8 cellular contexts compared by ENCODE assay signal in genomic region chr18:41906528-41907256, GRCh38. TPM values are rescaled to one million over a fixed set of nuclear protein-coding genes. Genes with fewer than 3 reads are reported as not detected.
A peak's percentile ranks its signal among the peaks of the same experiment; 100 is the strongest.
DNase-seq lines count a peak whose midpoint lies in the region; ATAC-seq lines count a peak whose summit lies in the region.

No MANE protein-coding gene starts in this region.

- ATAC-seq in GM19467 (IDR thresholded peaks at IDR 0.05; ENCODE audit: unreplicated experiment) (peak; percentile 87), HG03457 (IDR thresholded peaks at IDR 0.05; ENCODE audit: unreplicated experiment) (peak; percentile 89)
- peak; percentile 92 for ATAC-seq in activated naive CD8-positive, alpha-beta T cell treated with anti-CD3 and anti-CD28 coated beads, Interleukin-2, amount 10 ng/mL, durations not matched to agents 7 days and 5 days (ENCODE audit: low read depth)

- no peaks in the 10 kb centered on the region for H3K36me3 Mint-ChIP-seq in activated naive CD8-positive, alpha-beta T cell treated with anti-CD3 and anti-CD28 coated beads, Interleukin-2, amount 10 ng/mL, durations not matched to agents 7 days and 5 days

- H3K9me3 Mint-ChIP-seq in activated naive CD8-positive, alpha-beta T cell treated with anti-CD3 and anti-CD28 coated beads, Interleukin-2, amount 10 ng/mL, durations not matched to agents 7 days and 5 days, result no peaks in the 10 kb centered on the region

- H3K4me3 Mint-ChIP-seq in activated naive CD8-positive, alpha-beta T cell treated with anti-CD3 and anti-CD28 coated beads, Interleukin-2, amount 10 ng/mL, durations not matched to agents 7 days and 5 days, result peak overlapping the region; percentile 11

- peaks cover 13% of the 10 kb centered on the region for H3K27me3 Mint-ChIP-seq in activated naive CD8-positive, alpha-beta T cell treated with anti-CD3 and anti-CD28 coated beads, Interleukin-2, amount 10 ng/mL, durations not matched to agents 7 days and 5 days

- H3K27ac Mint-ChIP-seq in activated naive CD8-positive, alpha-beta T cell treated with anti-CD3 and anti-CD28 coated beads, Interleukin-2, amount 10 ng/mL, durations not matched to agents 7 days and 5 days, result no peak overlapping the region

- DNase-seq in NK-92 treated with Interleukin-12 subunit alpha and Interleukin-12 subunit beta, amount 100 ng/mL, for 24 hours (lab: John Stamatoyannopoulos, UW), result peak; percentile 1
- no peak for DNase-seq in NK-92 (lab: John Stamatoyannopoulos, UW; ENCODE audit: unreplicated experiment)
- DNase-seq in NCI-H774 (lab: John Stamatoyannopoulos, UW), result peak; percentile 15
- no peak for DNase-seq in activated naive CD8-positive, alpha-beta T cell treated with anti-CD3 and anti-CD28 coated beads, Interleukin-2, amount 10 ng/mL, durations not matched to agents 7 days and 5 days
- DNase-seq in iPS DF 19.7 (ENCODE audit: low read depth, low spot score), result peak; percentile 23
- DNase-seq in stimulated activated CD4-positive, alpha-beta T cell treated with anti-CD3 and anti-CD28 coated beads, Interleukin-2, amount 100 ng/mL, for 48 hours, result peak; percentile 2 to 6

- POLR2A ChIA-PET in activated naive CD8-positive, alpha-beta T cell treated with anti-CD3 and anti-CD28 coated beads, Interleukin-2, amount 10 ng/mL, durations not matched to agents 7 days and 5 days (lab: Charles Lee), result no interaction called here

- peaks cover 11% of the 10 kb centered on the region for H3K4me1 Mint-ChIP-seq in activated naive CD8-positive, alpha-beta T cell treated with anti-CD3 and anti-CD28 coated beads, Interleukin-2, amount 10 ng/mL, durations not matched to agents 7 days and 5 days

RNA-seq across cellular contexts. Expression of gene PIK3C3, which starts 48.3 kb away (rescaled TPM):
- 10 to 100 TPM; 51.7 to 65.8 TPM for total RNA-seq in activated naive CD8-positive, alpha-beta T cell treated with anti-CD3 and anti-CD28 coated beads, Interleukin-2, amount 10 ng/mL, durations not matched to agents 7 days and 5 days

Comparison
In these comparisons a context has a peak if more than half of its experiments do, and no peak if none do; other contexts are left out.
1. DNase-seq: peak in NK-92 treated with Interleukin-12 subunit alpha and Interleukin-12 subunit beta, amount 100 ng/mL, for 24 hours (single experiment), NCI-H774 (single experiment), iPS DF 19.7 (single experiment) and stimulated activated CD4-positive, alpha-beta T cell treated with anti-CD3 and anti-CD28 coated beads, Interleukin-2, amount 100 ng/mL, for 48 hours (2 of 2); none in NK-92 (single experiment) and activated naive CD8-positive, alpha-beta T cell treated with anti-CD3 and anti-CD28 coated beads, Interleukin-2, amount 10 ng/mL, durations not matched to agents 7 days and 5 days (single experiment).
2. Peak in every context shown above with its lines, with median percentiles within 50 percentile points of each other: ATAC-seq.